Comparison of ENCODE assay signal across 10 cellular contexts in genomic region chr11:68889948-68890446, GRCh38. TPM values are rescaled to one million over a fixed set of nuclear protein-coding genes. Genes with fewer than 3 reads are reported as not detected.
DNase-seq lines count a peak whose midpoint lies in the region; ATAC-seq, FAIRE-seq and TF ChIP-seq lines count a peak whose summit lies in the region.
"Had no signal": no experiment of that assay in that cellular context is flagged by ENCODE, and none has a peak within 500 bp of the region (broad histone marks: within the 10 kb centered on the region; RNA-seq: fewer than 3 reads in every experiment).

No MANE protein-coding gene starts in this region.

- DNase-seq in DMS 273 (lab: John Stamatoyannopoulos, UW; ENCODE audit: unreplicated experiment): peak; percentile 22
- DNase-seq in DMS 273 treated with DMSO at 0.1 percent for 48 hours (lab: John Stamatoyannopoulos, UW): no peak
- peak; percentile 32 to 61 (median 48) for DNase-seq in K562 (ENCODE audit: extremely low read depth in 1 of 4, low spot score in 3 of 4)
- peak; percentile 84 for DNase-seq in iris pigment epithelial cell (ENCODE audit: low read depth)
- peak; percentile 11 to 22 for DNase-seq in thyroid gland
- DNase-seq in C1 segment of cervical spinal cord (lab: John Stamatoyannopoulos, UW): no peak
- DNase-seq in AML-193 (lab: John Stamatoyannopoulos, UW): no peak
- DNase-seq in SW 1271 (lab: John Stamatoyannopoulos, UW): no peak

- TF ChIP-seq RAD21 in K562 (CRISPR knock-in tag; conservative IDR thresholded peaks at IDR 0.05 in 1 of 2, IDR thresholded peaks at IDR 0.05 in 1 of 2): peak in 1 of 2 experiments; percentile 25; a peak in 2 of 4 replicates

- FAIRE-seq in K562 (lab: Jason Lieb, UNC): no peak
- FAIRE-seq: A204.1, TTC549 had no signal

- H3K9me3 ChIP-seq in K562 (replicated peaks; ENCODE audit: control insufficient read depth, insufficient read depth, low read depth, low read length): no peaks in the 10 kb centered on the region
- H3K9me3 ChIP-seq in thyroid gland: no peaks in the 10 kb centered on the region

- H3K4me2 ChIP-seq in K562 (ENCODE audit: insufficient read depth, low read length): no peak overlapping the region

- no peaks in the 10 kb centered on the region for H3K9me1 ChIP-seq in K562 (ENCODE audit: control insufficient read depth, insufficient read depth, low read length)

- TF ChIP-seq POLR2A in K562 (conservative IDR thresholded peaks at IDR 0.05) (no peak), thyroid gland (IDR thresholded peaks at IDR 0.05) (no peak)

- H3K4me1 ChIP-seq in K562 (replicated peaks in 1 of 2; ENCODE audit: control insufficient read depth in 2 of 2, insufficient read depth in 2 of 2, low read length in 2 of 2): peaks cover 0 to 14% of the 10 kb centered on the region in 2 experiments; a peak in 2 of 5 replicates
- H3K4me1 ChIP-seq in thyroid gland: peaks cover 15 to 20% of the 10 kb centered on the region in 2 donors

- peak; percentile 87 for ATAC-seq in K562

- H4K20me1 ChIP-seq in K562 (replicated peaks; ENCODE audit: control insufficient read depth, insufficient read depth, low read length): no peaks in the 10 kb centered on the region

- no TSS peak for BruUV-seq in K562 (replicated peaks; lab: Mats Ljungman, UMichigan)

- H3K4me3 ChIP-seq in K562: no peak overlapping the region
- no peak overlapping the region for H3K4me3 ChIP-seq in thyroid gland (replicated peaks in 1 of 3)

- POLR2A ChIA-PET in K562 (lab: Yijun Ruan, JAX): interaction anchor here (0.7 to 3.1 kb wide), 4 partner anchors 11 to 1081 kb away, joined by 3 to 9 read pairs (median 3); no protein-coding TSS in a partner anchor

- H2AFZ ChIP-seq in K562 (ENCODE audit: low read depth, low read length): no peak overlapping the region

- H3K27ac ChIP-seq in K562 (ENCODE audit: extremely low read depth, low read depth, low read length): no peak overlapping the region
- H3K27ac ChIP-seq in thyroid gland: peak overlapping the region; percentile 65 to 87 (median 80)

- H3K79me2 ChIP-seq in K562 (ENCODE audit: control insufficient read depth, insufficient read depth, low read length): no peaks in the 10 kb centered on the region

- TF ChIP-seq EP300 in K562 (IDR thresholded peaks at IDR 0.05; ENCODE audit: low read length): no peak

- H3K27me3 ChIP-seq in K562 (ENCODE audit: control insufficient read depth in 2 of 2, insufficient read depth in 2 of 2, low read length in 2 of 2) (no peaks in the 10 kb centered on the region), thyroid gland (no peaks in the 10 kb centered on the region)

- H3K36me3 ChIP-seq in K562 (ENCODE audit: control insufficient read depth, insufficient read depth, low read length): peaks cover 52% of the 10 kb centered on the region; the same call in 2 of the 3 replicates
- peaks cover 23 to 24% of the 10 kb centered on the region in 2 donors for H3K36me3 ChIP-seq in thyroid gland

- peak; percentile 29 to 52 (median 43); a peak in 3 of 6 replicates for TF ChIP-seq CTCF in K562 (IDR thresholded peaks at IDR 0.05 in 2 of 3, conservative IDR thresholded peaks at IDR 0.05 in 1 of 3; ENCODE audit: insufficient read depth in 2 of 3, low read depth in 1 of 3, low read length in 3 of 3)
- peak in 2 of 6 experiments; percentile 13 to 33 for TF ChIP-seq CTCF in thyroid gland (IDR thresholded peaks at IDR 0.05)

- no peak overlapping the region for H3K9ac ChIP-seq in K562 (ENCODE audit: insufficient read depth in 1 of 2, low read depth in 2 of 2, low read length in 2 of 2)

- WGBS in K562 (ENCODE audit: insufficient coverage, low coverage, missing lambda C conversion rate): 88% methylated on average over 18 of the region's 18 CpGs
- 56 to 65% methylated on average over 18 of the region's 18 CpGs for WGBS in thyroid gland, 2 donors

- in situ Hi-C loops in K562 (cut with MboI): no loop called here

- intact Hi-C loops in K562 (cut with micrococcal nuclease) (no loop called here), thyroid gland (cut with DNase I) (no loop called here)

- CTCF ChIA-PET in K562 (lab: Yijun Ruan, JAX; ENCODE audit: low intra/inter-chr PET ratio): no interaction called here

TF ChIP-seq in K562, 482 proteins besides CTCF, POLR2A, EP300 and RAD21 (continues in another document):
- TF ChIP-seq NFIC (IDR thresholded peaks at IDR 0.05): 0 out of 2 replicates have a peak, but pooled peaks have one; percentile 8
- TF ChIP-seq POLR2G (IDR thresholded peaks at IDR 0.05; ENCODE audit: low read depth, low read length): peak; percentile 53
- 0 out of 2 replicates have a peak, but pooled peaks have one; percentile 38 for TF ChIP-seq MYNN (IDR thresholded peaks at IDR 0.05)
- no peak for TF ChIP-seq MYNN (CRISPR knock-in tag; IDR thresholded peaks at IDR 0.05)
- TF ChIP-seq RBFOX2 (IDR thresholded peaks at IDR 0.05; ENCODE audit: low read depth, low read length): peak; percentile 37; the same call in 1 of the 2 replicates
- TF ChIP-seq EWSR1 (IDR thresholded peaks at IDR 0.05; ENCODE audit: borderline replicate concordance, low read depth, partially characterized antibody): no peak

RNA-seq across cellular contexts. Expression of gene MRPL21, which starts 13.6 kb away (rescaled TPM):
- 59.2 and 99.2 TPM in 2 replicates for total RNA-seq in K562 (2011; cell fraction: chromatin; rRNA removed; ENCODE audit: low replicate concordance)
- total RNA-seq in K562 (2011; cell fraction: nucleolus; rRNA removed): 79.2 and 104 TPM in 2 replicates
- total RNA-seq in K562 (2011; cell fraction: nucleoplasm; rRNA removed): 83.7 and 85.4 TPM in 2 replicates
- 254 and 255 TPM in 2 replicates for total RNA-seq in K562 (2014; rRNA removed)
- 196 and 207 TPM in 2 replicates for total RNA-seq in K562 (2014; rRNA removed; fragmentation: Illumina TruSeq; extraction: Trizol)
- 207 and 219 TPM in 2 replicates for total RNA-seq in K562 (2015; rRNA removed; fragmentation: Illumina TruSeq; extraction: Trizol)
- total RNA-seq in K562 (2021): 201 and 238 TPM in 2 replicates
- polyA plus RNA-seq in K562 (2011; rRNA removed): 194 and 232 TPM in 2 replicates
- 126 and 191 TPM in 2 replicates for polyA plus RNA-seq in K562 (2011; cell fraction: cytosol; rRNA removed)
- polyA plus RNA-seq in K562 (2011; cell fraction: nucleus; rRNA removed): 88.4 and 93.3 TPM in 2 replicates
- polyA plus RNA-seq in K562 (2012): 124 and 195 TPM in 2 replicates
- polyA plus RNA-seq in K562 (2014; fragmentation: Illumina TruSeq; extraction: Trizol): 203 and 210 TPM in 2 replicates
- polyA plus RNA-seq in K562 (2014; fragmentation: Nextera tagmentation; extraction: Ambion mirVana): 100 to 1,000 TPM; 448 to 618 TPM
- polyA plus RNA-seq in K562 (2014; rRNA removed): 328 and 364 TPM in 2 replicates
- polyA minus RNA-seq in K562 (2011; rRNA and poly(A)+ RNA removed): 76.5 and 99.7 TPM in 2 replicates
- polyA minus RNA-seq in K562 (2011; cell fraction: cytosol; rRNA and poly(A)+ RNA removed): 47.3 and 49.9 TPM in 2 replicates
- 40.5 and 55.1 TPM in 2 replicates for polyA minus RNA-seq in K562 (2011; cell fraction: nucleus; rRNA and poly(A)+ RNA removed)
- total RNA-seq in thyroid gland: 10 to 100 TPM; 24.0 to 86.6 (median 65.6) TPM

RNA-seq across cellular contexts. Expression of gene IGHMBP2, which starts 13.7 kb away (rescaled TPM):
- 109 and 159 TPM in 2 replicates for total RNA-seq in K562 (2011; cell fraction: chromatin; rRNA removed; ENCODE audit: low replicate concordance)
- 75.3 and 75.5 TPM in 2 replicates for total RNA-seq in K562 (2011; cell fraction: nucleolus; rRNA removed)
- total RNA-seq in K562 (2011; cell fraction: nucleoplasm; rRNA removed): 61.4 and 66.5 TPM in 2 replicates
- total RNA-seq in K562 (2014; rRNA removed): 12.5 and 15.9 TPM in 2 replicates
- 8.3 and 11.7 TPM in 2 replicates for total RNA-seq in K562 (2014; rRNA removed; fragmentation: Illumina TruSeq; extraction: Trizol)
- 11.6 and 14.5 TPM in 2 replicates for total RNA-seq in K562 (2015; rRNA removed; fragmentation: Illumina TruSeq; extraction: Trizol)
- 24.8 and 28.9 TPM in 2 replicates for total RNA-seq in K562 (2021)
- polyA plus RNA-seq in K562 (2011; rRNA removed): 14.5 and 21.1 TPM in 2 replicates
- polyA plus RNA-seq in K562 (2011; cell fraction: cytosol; rRNA removed): 8.1 and 11.3 TPM in 2 replicates
- polyA plus RNA-seq in K562 (2011; cell fraction: nucleus; rRNA removed): 61.4 and 78.3 TPM in 2 replicates
- polyA plus RNA-seq in K562 (2012): 10.6 and 12.2 TPM in 2 replicates
- polyA plus RNA-seq in K562 (2014; fragmentation: Illumina TruSeq; extraction: Trizol): 18.8 and 20.7 TPM in 2 replicates
- polyA plus RNA-seq in K562 (2014; fragmentation: Nextera tagmentation; extraction: Ambion mirVana): 1 to 10 TPM; 1.6 to 1.8 TPM
- polyA plus RNA-seq in K562 (2014; rRNA removed): 16.3 and 18.6 TPM in 2 replicates
- 14.0 and 15.0 TPM in 2 replicates for polyA minus RNA-seq in K562 (2011; rRNA and poly(A)+ RNA removed)
- 10.6 and 14.2 TPM in 2 replicates for polyA minus RNA-seq in K562 (2011; cell fraction: cytosol; rRNA and poly(A)+ RNA removed)
- 30.6 and 45.2 TPM in 2 replicates for polyA minus RNA-seq in K562 (2011; cell fraction: nucleus; rRNA and poly(A)+ RNA removed)
- total RNA-seq in thyroid gland: 10 to 100 TPM; 10.2 to 18.4 (median 11.7) TPM

RNA-seq across cellular contexts. Expression of gene CPT1A, which starts 48.3 kb away (rescaled TPM):
- total RNA-seq in K562 (2011; cell fraction: chromatin; rRNA removed; ENCODE audit: low replicate concordance): 27.6 and 42.4 TPM in 2 replicates
- total RNA-seq in K562 (2011; cell fraction: nucleolus; rRNA removed): 32.0 and 35.1 TPM in 2 replicates
- 40.3 and 44.9 TPM in 2 replicates for total RNA-seq in K562 (2011; cell fraction: nucleoplasm; rRNA removed)
- 12.1 and 12.3 TPM in 2 replicates for total RNA-seq in K562 (2014; rRNA removed)
- total RNA-seq in K562 (2014; rRNA removed; fragmentation: Illumina TruSeq; extraction: Trizol): 12.3 and 13.0 TPM in 2 replicates
- 15.7 and 16.1 TPM in 2 replicates for total RNA-seq in K562 (2015; rRNA removed; fragmentation: Illumina TruSeq; extraction: Trizol)
- total RNA-seq in K562 (2021): 29.1 and 30.9 TPM in 2 replicates
- polyA plus RNA-seq in K562 (2011; rRNA removed): 3.6 and 4.8 TPM in 2 replicates
- 4.1 and 5.2 TPM in 2 replicates for polyA plus RNA-seq in K562 (2011; cell fraction: cytosol; rRNA removed)
- polyA plus RNA-seq in K562 (2011; cell fraction: nucleus; rRNA removed): 7.6 and 13.2 TPM in 2 replicates
- polyA plus RNA-seq in K562 (2012): 16.6 and 17.9 TPM in 2 replicates
- 17.9 and 19.0 TPM in 2 replicates for polyA plus RNA-seq in K562 (2014; fragmentation: Illumina TruSeq; extraction: Trizol)
- 1 to 10 TPM; 2.6 to 3.0 TPM for polyA plus RNA-seq in K562 (2014; fragmentation: Nextera tagmentation; extraction: Ambion mirVana)
- polyA plus RNA-seq in K562 (2014; rRNA removed): 9.6 and 10.6 TPM in 2 replicates
- 8.5 and 13.9 TPM in 2 replicates for polyA minus RNA-seq in K562 (2011; rRNA and poly(A)+ RNA removed)
- polyA minus RNA-seq in K562 (2011; cell fraction: cytosol; rRNA and poly(A)+ RNA removed): 16.5 and 22.4 TPM in 2 replicates
- 4.4 and 5.4 TPM in 2 replicates for polyA minus RNA-seq in K562 (2011; cell fraction: nucleus; rRNA and poly(A)+ RNA removed)
- total RNA-seq in thyroid gland: 10 to 100 TPM; 29.9 to 58.0 (median 43.8) TPM

Comparison
In these comparisons a context has a peak if more than half of its experiments do, and no peak if none do; other contexts are left out.
1. DNase-seq: peak in DMS 273 (single experiment), K562 (4 of 4), iris pigment epithelial cell (single experiment) and thyroid gland (2 of 2); none in DMS 273 treated with DMSO at 0.1 percent for 48 hours (single experiment), C1 segment of cervical spinal cord (0 of 14), AML-193 (0 of 2) and SW 1271 (0 of 2).